ENCODE assay signal across 15 cellular contexts in the genomic region with DNA sequence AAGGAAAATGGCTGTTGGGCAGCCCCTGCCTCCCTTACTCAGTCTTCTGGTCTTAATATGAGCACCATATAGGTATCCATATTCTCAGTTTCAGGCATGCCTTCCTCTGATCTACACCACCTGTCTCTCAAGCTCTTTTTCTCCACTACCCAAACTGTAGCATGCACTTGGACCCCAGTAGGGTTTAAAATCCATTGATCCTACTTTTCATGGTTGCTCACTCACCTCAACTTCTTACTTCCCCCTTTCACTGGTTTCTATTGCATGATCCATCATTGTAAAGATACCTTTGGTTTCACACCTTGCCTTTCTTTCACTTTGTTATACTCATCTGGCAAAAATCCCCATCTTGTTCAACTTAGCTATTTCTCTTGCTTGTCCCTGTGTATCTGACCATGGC.
DNase-seq lines count a peak whose midpoint lies in the region; ATAC-seq lines count a peak whose summit lies in the region.
"Had no signal": no experiment of that assay in that cellular context is flagged by ENCODE, and none has a peak within 500 bp of the region (broad histone marks: within the 10 kb centered on the region; RNA-seq: fewer than 3 reads in every experiment).

No MANE protein-coding gene starts in this region.

- H3K9ac ChIP-seq in trophoblast cell (ENCODE audit: low read length): no peak overlapping the region

- peaks cover 28% of the 10 kb centered on the region for H3K4me1 Mint-ChIP-seq in activated T-cell treated with anti-CD3 and anti-CD28 coated beads, Interleukin-2, amount 50 U/mL, for 4 hours (ENCODE audit: low read depth)
- peaks cover 38 to 64% of the 10 kb centered on the region in 2 donors for H3K4me1 Mint-ChIP-seq in stimulated activated naive B cell treated with anti-CD40 and anti-IgM and Interleukin-4, amounts not matched to agents 10 μg/mL and 1 μg/mL and 100 μg/mL, for 72 hours

- no peaks in the 10 kb centered on the region for H3K79me2 ChIP-seq in trophoblast cell (ENCODE audit: control insufficient read depth, insufficient read depth, low read length, poor library complexity)

- no peak overlapping the region for H3K4me2 ChIP-seq in trophoblast cell (ENCODE audit: low read length)

- ATAC-seq in activated T-cell treated with anti-CD3 and anti-CD28 coated beads, Interleukin-2, amount 50 U/mL, for 4 hours: peak; percentile 25 to 30
- ATAC-seq in GM21619 (IDR thresholded peaks at IDR 0.05; ENCODE audit: unreplicated experiment): peak; percentile 89
- ATAC-seq in HG03097 (IDR thresholded peaks at IDR 0.05; ENCODE audit: low FRiP score, unreplicated experiment): peak; percentile 67
- ATAC-seq in stimulated activated naive B cell treated with anti-CD40 and anti-IgM and Interleukin-4, amounts not matched to agents 10 μg/mL and 1 μg/mL and 100 μg/mL, for 72 hours (replicated peaks): peak; percentile 84 to 93
- ATAC-seq: left lung, pancreas, Right ventricle myocardium inferior had no signal

- H4K91ac ChIP-seq in trophoblast cell (ENCODE audit: low read depth, low read length): no peak overlapping the region

- no peak overlapping the region for H3K27ac Mint-ChIP-seq in stimulated activated naive B cell treated with anti-CD40 and anti-IgM and Interleukin-4, amounts not matched to agents 10 μg/mL and 1 μg/mL and 100 μg/mL, for 72 hours
- H3K27ac Mint-ChIP-seq: activated naive CD4-positive, alpha-beta T cell treated with anti-CD3 and anti-CD28 coated beads, Interleukin-2, amount 50 U/mL, for 24 hours had no signal

- H2AFZ ChIP-seq in trophoblast cell (ENCODE audit: insufficient read depth, low read length, poor library complexity): no peak overlapping the region

- H3K14ac ChIP-seq in trophoblast cell (ENCODE audit: low read length): no peak overlapping the region

- H3K27ac ChIP-seq in trophoblast cell (ENCODE audit: low read depth, low read length): no peak overlapping the region
- H3K27ac ChIP-seq: colonic mucosa, left lung, pancreas, thoracic aorta had no signal

- H3K9me3 ChIP-seq in trophoblast cell (ENCODE audit: insufficient read depth, low read depth, low read length): no peaks in the 10 kb centered on the region
- H3K9me3 ChIP-seq: colonic mucosa, left lung, pancreas, thoracic aorta had no signal

- H3K4ac ChIP-seq in trophoblast cell (ENCODE audit: low read depth, low read length): no peak overlapping the region

- H3K36me3 Mint-ChIP-seq in activated T-cell treated with anti-CD3 and anti-CD28 coated beads, Interleukin-2, amount 50 U/mL, for 4 hours (ENCODE audit: insufficient read depth): peaks cover 26% of the 10 kb centered on the region
- peaks cover 36 to 38% of the 10 kb centered on the region in 2 donors for H3K36me3 Mint-ChIP-seq in stimulated activated naive B cell treated with anti-CD40 and anti-IgM and Interleukin-4, amounts not matched to agents 10 μg/mL and 1 μg/mL and 100 μg/mL, for 72 hours

- H4K12ac ChIP-seq in trophoblast cell (ENCODE audit: low read depth, low read length): no peak overlapping the region

- H2AK5ac ChIP-seq in trophoblast cell (ENCODE audit: low read length): no peak overlapping the region

- H2BK5ac ChIP-seq in trophoblast cell (ENCODE audit: low read depth, low read length, poor library complexity): no peak overlapping the region

- H3K36me3 ChIP-seq in trophoblast cell (ENCODE audit: control insufficient read depth in 1 of 2, insufficient read depth in 2 of 2, low read length in 2 of 2): peaks cover 0 to 3% of the 10 kb centered on the region in 2 experiments
- H3K36me3 ChIP-seq: colonic mucosa, left lung, pancreas, thoracic aorta had no signal

- no peak overlapping the region for H3K4me3 Mint-ChIP-seq in activated T-cell treated with anti-CD3 and anti-CD28 coated beads, Interleukin-2, amount 50 U/mL, for 4 hours
- no peak overlapping the region for H3K4me3 Mint-ChIP-seq in stimulated activated naive B cell treated with anti-CD40 and anti-IgM and Interleukin-4, amounts not matched to agents 10 μg/mL and 1 μg/mL and 100 μg/mL, for 72 hours
- H3K4me3 Mint-ChIP-seq: activated naive CD4-positive, alpha-beta T cell treated with anti-CD3 and anti-CD28 coated beads, Interleukin-2, amount 50 U/mL, for 24 hours had no signal

- H3K4me1 ChIP-seq in trophoblast cell (ENCODE audit: control insufficient read depth in 1 of 2, insufficient read depth in 2 of 2, low read length in 2 of 2): no peaks in the 10 kb centered on the region
- H3K4me1 ChIP-seq: colonic mucosa, pancreas had no signal

- H3K9me3 Mint-ChIP-seq in activated T-cell treated with anti-CD3 and anti-CD28 coated beads, Interleukin-2, amount 50 U/mL, for 4 hours: no peaks in the 10 kb centered on the region
- peaks cover 0 to 1% of the 10 kb centered on the region in 2 donors for H3K9me3 Mint-ChIP-seq in stimulated activated naive B cell treated with anti-CD40 and anti-IgM and Interleukin-4, amounts not matched to agents 10 μg/mL and 1 μg/mL and 100 μg/mL, for 72 hours

- DNase-seq in activated T-cell treated with anti-CD3 and anti-CD28 coated beads, Interleukin-2, amount 50 U/mL, for 4 hours: no peak
- DNase-seq in activated T-cell treated with anti-CD3 and anti-CD28 coated beads, Interleukin-2, amount 50 U/mL, for 1 hour: no peak
- no peak for DNase-seq in stimulated activated naive B cell treated with anti-CD40 and anti-IgM and Interleukin-4, amounts not matched to agents 10 μg/mL and 1 μg/mL and 100 μg/mL, for 72 hours
- no peak for DNase-seq in NCI-H187 treated with DMSO at 0.1 percent for 48 hours (lab: John Stamatoyannopoulos, UW)
- no peak for DNase-seq in trophoblast cell
- no peak for DNase-seq in MV-4-11 (lab: John Stamatoyannopoulos, UW)
- DNase-seq: colonic mucosa, HCEC 1CT, left lung, pancreas had no signal

- H4K8ac ChIP-seq in trophoblast cell (ENCODE audit: low read depth, low read length): no peak overlapping the region

- H3K27me3 ChIP-seq in trophoblast cell (ENCODE audit: insufficient read depth, low read length): no peaks in the 10 kb centered on the region
- H3K27me3 ChIP-seq: colonic mucosa, left lung, pancreas had no signal

- H3K79me1 ChIP-seq in trophoblast cell (ENCODE audit: low read length): no peaks in the 10 kb centered on the region

- H2BK12ac ChIP-seq in trophoblast cell (ENCODE audit: low read length): no peak overlapping the region

- H3K23ac ChIP-seq in trophoblast cell (ENCODE audit: low read length): no peak overlapping the region

- H3K27me3 Mint-ChIP-seq in activated T-cell treated with anti-CD3 and anti-CD28 coated beads, Interleukin-2, amount 50 U/mL, for 4 hours (ENCODE audit: low read depth): no peaks in the 10 kb centered on the region
- no peaks in the 10 kb centered on the region for H3K27me3 Mint-ChIP-seq in stimulated activated naive B cell treated with anti-CD40 and anti-IgM and Interleukin-4, amounts not matched to agents 10 μg/mL and 1 μg/mL and 100 μg/mL, for 72 hours
- H3K27me3 Mint-ChIP-seq: activated naive CD4-positive, alpha-beta T cell treated with anti-CD3 and anti-CD28 coated beads, Interleukin-2, amount 50 U/mL, for 24 hours had no signal

- H3K4me3 ChIP-seq in trophoblast cell (ENCODE audit: low read depth, low read length): no peak overlapping the region
- H3K4me3 ChIP-seq: colonic mucosa, left lung, pancreas, thoracic aorta had no signal

- H2BK120ac ChIP-seq in trophoblast cell (ENCODE audit: insufficient read depth, low read length, poor library complexity): no peak overlapping the region

- no peak overlapping the region for H3K18ac ChIP-seq in trophoblast cell (ENCODE audit: low read length)

Comparison
In these comparisons a context has a peak if more than half of its experiments do, and no peak if none do; other contexts are left out.
1. ATAC-seq: peak in every context shown above with its lines; median percentile 89 in GM21619; 88 in stimulated activated naive B cell treated with anti-CD40 and anti-IgM and Interleukin-4, amounts not matched to agents 10 μg/mL and 1 μg/mL and 100 μg/mL, for 72 hours; 67 in HG03097; 28 in activated T-cell treated with anti-CD3 and anti-CD28 coated beads, Interleukin-2, amount 50 U/mL, for 4 hours.